In genomic region chr11:44036811-44037657, GRCh38 we compare ENCODE assay signal across 9 cellular contexts. TPM values are rescaled to one million over a fixed set of nuclear protein-coding genes. Genes with fewer than 3 reads are reported as not detected.
DNase-seq lines count a peak whose midpoint lies in the region; ATAC-seq, FAIRE-seq and TF ChIP-seq lines count a peak whose summit lies in the region.
"Had no signal": no experiment of that assay in that cellular context is flagged by ENCODE, and none has a peak within 500 bp of the region (broad histone marks: within the 10 kb centered on the region; RNA-seq: fewer than 3 reads in every experiment).

No MANE protein-coding gene starts in this region.

- in situ Hi-C loops in K562 (cut with MboI): loop anchor here (5.0 kb wide), 1 partner anchor 90 kb away; no protein-coding TSS in a partner anchor

- no peak overlapping the region for H3K4me3 ChIP-seq in PC-3 (ENCODE audit: low read length)
- no peak overlapping the region for H3K4me3 ChIP-seq in K562

- FAIRE-seq in K562 (lab: Jason Lieb, UNC): peak; percentile 88

- no peaks in the 10 kb centered on the region for H3K27me3 ChIP-seq in PC-3 (ENCODE audit: low read length)
- peaks cover 6 to 18% of the 10 kb centered on the region in 2 experiments; a peak in 4 of 5 replicates for H3K27me3 ChIP-seq in K562 (ENCODE audit: control insufficient read depth in 2 of 2, insufficient read depth in 2 of 2, low read length in 2 of 2)

- peak; percentile 82 to 88 for TF ChIP-seq RAD21 in K562 (CRISPR knock-in tag; conservative IDR thresholded peaks at IDR 0.05 in 1 of 2, IDR thresholded peaks at IDR 0.05 in 1 of 2)

- H3K9ac ChIP-seq in PC-3 (ENCODE audit: low read length) (no peak overlapping the region), K562 (ENCODE audit: insufficient read depth in 1 of 2, low read depth in 2 of 2, low read length in 2 of 2) (no peak overlapping the region)

- H3K4me2 ChIP-seq in PC-3 (ENCODE audit: low read length): no peak overlapping the region
- H3K4me2 ChIP-seq in K562 (ENCODE audit: insufficient read depth, low read length): no peak overlapping the region

- H4K20me1 ChIP-seq in PC-3 (ENCODE audit: low read length): no peaks in the 10 kb centered on the region
- no peaks in the 10 kb centered on the region for H4K20me1 ChIP-seq in K562 (replicated peaks; ENCODE audit: control insufficient read depth, insufficient read depth, low read length)

- DNase-seq in DMS 273 treated with DMSO at 0.1 percent for 48 hours (lab: John Stamatoyannopoulos, UW) (peak; percentile 13), PC-3 (peak; percentile 79), K562 (ENCODE audit: extremely low read depth in 1 of 4, low spot score in 3 of 4) (peak; percentile 47 to 79 (median 63)), hippocampal formation (lab: John Stamatoyannopoulos, UW) (peak; percentile 77 to 93), sciatic nerve (ENCODE audit: low spot score) (peak; percentile 89)

- peak; percentile 75 for ATAC-seq in GM21447 (IDR thresholded peaks at IDR 0.05; ENCODE audit: unreplicated experiment)
- peak; percentile 97 for ATAC-seq in PC-3
- peak; percentile 98 for ATAC-seq in K562
- peak; percentile 98 for ATAC-seq in sciatic nerve
- ATAC-seq in GM21515 (IDR thresholded peaks at IDR 0.05; ENCODE audit: unreplicated experiment): no peak

- H3K9me2 ChIP-seq in PC-3 (replicated peaks; ENCODE audit: low read length): no peaks in the 10 kb centered on the region

- CTCF ChIA-PET in PC-3 (lab: Charles Lee): no interaction called here
- CTCF ChIA-PET in K562 (lab: Yijun Ruan, JAX; ENCODE audit: low intra/inter-chr PET ratio): interaction anchor here (2.1 kb wide), 1 partner anchor 147 kb away, joined by 12 read pairs; no protein-coding TSS in a partner anchor

- H3K27ac ChIP-seq in PC-3 (ENCODE audit: low read length) (no peak overlapping the region), K562 (ENCODE audit: extremely low read depth, low read depth, low read length) (no peak overlapping the region)

- H2AFZ ChIP-seq in PC-3 (ENCODE audit: low read length): 0 out of 2 replicates have a peak overlapping the region, but pooled peaks have one; percentile 10
- no peak overlapping the region for H2AFZ ChIP-seq in K562 (ENCODE audit: low read depth, low read length)

- no peaks in the 10 kb centered on the region for H3K9me3 ChIP-seq in PC-3 (ENCODE audit: low read length)
- no peaks in the 10 kb centered on the region for H3K9me3 ChIP-seq in K562 (replicated peaks; ENCODE audit: control insufficient read depth, insufficient read depth, low read depth, low read length)

- H3K4me1 ChIP-seq in PC-3 (ENCODE audit: insufficient read depth, low read length) (no peaks in the 10 kb centered on the region), K562 (replicated peaks in 1 of 2; ENCODE audit: control insufficient read depth in 2 of 2, insufficient read depth in 2 of 2, low read length in 2 of 2) (peaks cover 0 to 2% of the 10 kb centered on the region in 2 experiments; a peak in 2 of 5 replicates)

- TF ChIP-seq POLR2A in K562 (conservative IDR thresholded peaks at IDR 0.05): no peak

- H3F3A ChIP-seq in PC-3 (ENCODE audit: low read length, unreplicated experiment): no peaks in the 10 kb centered on the region

- no TSS peak for BruUV-seq in PC-3 (replicated peaks; lab: Mats Ljungman, UMichigan)
- BruUV-seq in K562 (replicated peaks; lab: Mats Ljungman, UMichigan): no TSS peak

- WGBS in K562 (ENCODE audit: insufficient coverage, low coverage, missing lambda C conversion rate): 1% methylated on average over 12 of the region's 12 CpGs

- POLR2A ChIA-PET in PC-3 (lab: Charles Lee; ENCODE audit: unreplicated experiment) (no interaction called here), K562 (lab: Yijun Ruan, JAX) (interaction anchor here (1.0 to 1.4 kb wide), 3 partner anchors 20 to 147 kb away, joined by 3 to 4 read pairs (median 4); no protein-coding TSS in a partner anchor)

- intact Hi-C loops in PC-3 (cut with micrococcal nuclease) (loop anchor here (1.0 to 2.0 kb wide), 4 partner anchors 48 to 147 kb away; no protein-coding TSS in a partner anchor), K562 (cut with micrococcal nuclease) (loop anchor here (1.0 kb wide), 3 partner anchors 93 to 212 kb away; no protein-coding TSS in a partner anchor), sciatic nerve (cut with DNase I) (loop anchor here (5.0 to 10.0 kb wide), 2 partner anchors 92 to 150 kb away; partner anchors contain the start of gene C11orf96)

- H3K36me3 ChIP-seq in PC-3 (ENCODE audit: low read depth, low read length) (no peaks in the 10 kb centered on the region), K562 (ENCODE audit: control insufficient read depth, insufficient read depth, low read length) (no peaks in the 10 kb centered on the region)

- peak; percentile 75 for TF ChIP-seq CTCF in LNCAP (IDR thresholded peaks at IDR 0.05)
- TF ChIP-seq CTCF in PC-3 (conservative IDR thresholded peaks at IDR 0.05; ENCODE audit: low read depth, low read length): peak; percentile 84
- TF ChIP-seq CTCF in K562 (IDR thresholded peaks at IDR 0.05 in 2 of 3, conservative IDR thresholded peaks at IDR 0.05 in 1 of 3; ENCODE audit: insufficient read depth in 2 of 3, low read depth in 1 of 3, low read length in 3 of 3): peak; percentile 87 to 92 (median 87)

- no peaks in the 10 kb centered on the region for H3K9me1 ChIP-seq in K562 (ENCODE audit: control insufficient read depth, insufficient read depth, low read length)

- H3K79me2 ChIP-seq in PC-3 (ENCODE audit: low read length) (no peaks in the 10 kb centered on the region), K562 (ENCODE audit: control insufficient read depth, insufficient read depth, low read length) (no peaks in the 10 kb centered on the region)

- no peak for TF ChIP-seq EP300 in K562 (IDR thresholded peaks at IDR 0.05; ENCODE audit: low read length)

TF ChIP-seq in K562, 482 proteins besides CTCF, POLR2A, EP300 and RAD21 (continues in another document):
- no peak for TF ChIP-seq SIN3B (IDR thresholded peaks at IDR 0.05; ENCODE audit: low read depth)
- TF ChIP-seq BMI1 (IDR thresholded peaks at IDR 0.05; ENCODE audit: low read length): no peak
- TF ChIP-seq CBX1 (IDR thresholded peaks at IDR 0.05; ENCODE audit: low read depth): no peak

RNA-seq across cellular contexts. Expression of gene ACCSL, which starts 10.7 kb away (rescaled TPM):
- not detected in 2 replicates for total RNA-seq in PC-3 (2014; rRNA removed)
- total RNA-seq in K562 (2011; cell fraction: chromatin; rRNA removed; ENCODE audit: low replicate concordance): not detected in 2 replicates
- total RNA-seq in K562 (2011; cell fraction: nucleolus; rRNA removed): not detected in 2 replicates
- 0.22 TPM in 1 of 2 replicates, not detected in the other for total RNA-seq in K562 (2011; cell fraction: nucleoplasm; rRNA removed)
- not detected in 2 replicates for total RNA-seq in K562 (2014; rRNA removed)
- not detected in 2 replicates for total RNA-seq in K562 (2014; rRNA removed; fragmentation: Illumina TruSeq; extraction: Trizol)
- not detected in 2 replicates for total RNA-seq in K562 (2015; rRNA removed; fragmentation: Illumina TruSeq; extraction: Trizol)
- not detected in 2 replicates for total RNA-seq in K562 (2021)
- not detected in 2 replicates for polyA plus RNA-seq in K562 (2011; rRNA removed)
- polyA plus RNA-seq in K562 (2011; cell fraction: cytosol; rRNA removed): not detected in 2 replicates
- not detected in 2 replicates for polyA plus RNA-seq in K562 (2011; cell fraction: nucleus; rRNA removed)
- not detected in 2 replicates for polyA plus RNA-seq in K562 (2012)
- not detected in 2 replicates for polyA plus RNA-seq in K562 (2014; fragmentation: Illumina TruSeq; extraction: Trizol)
- polyA plus RNA-seq in K562 (2014; fragmentation: Nextera tagmentation; extraction: Ambion mirVana): not detected
- not detected in 2 replicates for polyA plus RNA-seq in K562 (2014; rRNA removed)
- polyA minus RNA-seq in K562 (2011; rRNA and poly(A)+ RNA removed): not detected in 2 replicates
- polyA minus RNA-seq in K562 (2011; cell fraction: cytosol; rRNA and poly(A)+ RNA removed): not detected in 2 replicates
- polyA minus RNA-seq in K562 (2011; cell fraction: nucleus; rRNA and poly(A)+ RNA removed): not detected in 2 replicates
- not detected for total RNA-seq in sciatic nerve
- total RNA-seq: T-cell had no signal

RNA-seq across cellular contexts. Expression of gene ACCS, which starts 29.0 kb away (rescaled TPM):
- total RNA-seq in PC-3 (2014; rRNA removed) (3.8 and 7.5 TPM in 2 replicates), K562 (2014; rRNA removed) (14.8 and 16.3 TPM in 2 replicates), K562 (2014; rRNA removed; fragmentation: Illumina TruSeq; extraction: Trizol) (11.3 and 11.8 TPM in 2 replicates), K562 (2015; rRNA removed; fragmentation: Illumina TruSeq; extraction: Trizol) (10.1 and 10.7 TPM in 2 replicates), K562 (2021) (19.5 and 21.1 TPM in 2 replicates), sciatic nerve (71.6 TPM)
- total RNA-seq in K562 (2011; cell fraction: chromatin; rRNA removed; ENCODE audit: low replicate concordance): 116 and 149 TPM in 2 replicates
- total RNA-seq in K562 (2011; cell fraction: nucleolus; rRNA removed): 94.2 and 109 TPM in 2 replicates
- 129 and 171 TPM in 2 replicates for total RNA-seq in K562 (2011; cell fraction: nucleoplasm; rRNA removed)
- polyA plus RNA-seq in K562 (2011; rRNA removed) (19.8 and 27.9 TPM in 2 replicates), K562 (2014; fragmentation: Illumina TruSeq; extraction: Trizol) (18.0 and 20.2 TPM in 2 replicates), K562 (2014; fragmentation: Nextera tagmentation; extraction: Ambion mirVana) (1 to 10 TPM; 4.2 to 6.3 TPM), K562 (2014; rRNA removed) (25.9 and 29.9 TPM in 2 replicates)
- 6.9 and 15.3 TPM in 2 replicates for polyA plus RNA-seq in K562 (2011; cell fraction: cytosol; rRNA removed)
- polyA plus RNA-seq in K562 (2011; cell fraction: nucleus; rRNA removed): 251 and 266 TPM in 2 replicates
- 19.7 and 69.3 TPM in 2 replicates for polyA plus RNA-seq in K562 (2012)
- polyA minus RNA-seq in K562 (2011; rRNA and poly(A)+ RNA removed): 9.4 and 10.8 TPM in 2 replicates
- polyA minus RNA-seq in K562 (2011; cell fraction: cytosol; rRNA and poly(A)+ RNA removed): 4.3 and 4.6 TPM in 2 replicates
- polyA minus RNA-seq in K562 (2011; cell fraction: nucleus; rRNA and poly(A)+ RNA removed): 30.2 and 44.4 TPM in 2 replicates

RNA-seq across cellular contexts. Expression of gene EXT2, which starts 58.4 kb away (rescaled TPM):
- total RNA-seq in PC-3 (2014; rRNA removed) (74.2 and 77.0 TPM in 2 replicates), K562 (2014; rRNA removed) (38.8 and 39.5 TPM in 2 replicates), K562 (2014; rRNA removed; fragmentation: Illumina TruSeq; extraction: Trizol) (34.0 and 37.5 TPM in 2 replicates), K562 (2015; rRNA removed; fragmentation: Illumina TruSeq; extraction: Trizol) (38.5 and 40.9 TPM in 2 replicates), K562 (2021) (43.1 and 43.2 TPM in 2 replicates), sciatic nerve (58.7 TPM)
- total RNA-seq in K562 (2011; cell fraction: chromatin; rRNA removed; ENCODE audit: low replicate concordance): 100 and 105 TPM in 2 replicates
- total RNA-seq in K562 (2011; cell fraction: nucleolus; rRNA removed): 133 and 140 TPM in 2 replicates
- total RNA-seq in K562 (2011; cell fraction: nucleoplasm; rRNA removed): 105 and 121 TPM in 2 replicates
- polyA plus RNA-seq in K562 (2011; rRNA removed) (49.2 and 52.1 TPM in 2 replicates), K562 (2014; fragmentation: Illumina TruSeq; extraction: Trizol) (35.0 and 38.1 TPM in 2 replicates), K562 (2014; fragmentation: Nextera tagmentation; extraction: Ambion mirVana) (10 to 100 TPM in 1 of 2 experiments, 1 to 10 TPM in 1; 7.5 to 13.1 TPM), K562 (2014; rRNA removed) (36.9 and 38.4 TPM in 2 replicates)
- 42.1 and 45.0 TPM in 2 replicates for polyA plus RNA-seq in K562 (2011; cell fraction: cytosol; rRNA removed)
- 31.6 and 38.9 TPM in 2 replicates for polyA plus RNA-seq in K562 (2011; cell fraction: nucleus; rRNA removed)
- 33.7 and 39.0 TPM in 2 replicates for polyA plus RNA-seq in K562 (2012)
- polyA minus RNA-seq in K562 (2011; rRNA and poly(A)+ RNA removed): 80.3 and 83.4 TPM in 2 replicates
- 34.9 and 35.8 TPM in 2 replicates for polyA minus RNA-seq in K562 (2011; cell fraction: cytosol; rRNA and poly(A)+ RNA removed)
- polyA minus RNA-seq in K562 (2011; cell fraction: nucleus; rRNA and poly(A)+ RNA removed): 65.7 and 90.9 TPM in 2 replicates

Comparison
In these comparisons a context has a peak if more than half of its experiments do, and no peak if none do; other contexts are left out.
1. DNase-seq: peak in every context shown above with its lines; median percentile 89 in sciatic nerve; 85 in hippocampal formation; 79 in PC-3; 63 in K562; 13 in DMS 273 treated with DMSO at 0.1 percent for 48 hours.